In the genomic region with DNA sequence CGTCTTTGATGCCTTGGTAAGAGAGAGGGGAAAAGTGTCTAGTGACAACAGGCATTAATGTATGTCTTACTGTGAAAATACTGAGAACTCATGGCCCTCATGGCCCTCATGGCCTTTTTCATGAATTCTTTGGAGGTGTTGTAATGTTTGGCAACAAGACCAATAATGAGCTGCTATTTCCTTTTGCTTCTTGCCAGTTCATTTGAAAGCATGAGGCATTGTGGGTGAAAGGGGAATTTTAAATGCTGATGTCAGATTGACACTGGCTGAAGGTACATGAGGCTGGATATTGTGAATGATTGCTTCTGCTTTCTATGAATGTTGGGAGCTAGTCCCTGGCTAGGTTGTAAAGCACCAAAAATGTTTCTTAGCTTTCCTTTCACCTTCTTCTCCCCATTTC, we compare ENCODE assay signal across 15 cellular contexts.
A peak's percentile ranks its signal among the peaks of the same experiment; 100 is the strongest.
DNase-seq lines count a peak whose midpoint lies in the region; ATAC-seq and TF ChIP-seq lines count a peak whose summit lies in the region.
"Had no signal": no experiment of that assay in that cellular context is flagged by ENCODE, and none has a peak within 500 bp of the region (broad histone marks: within the 10 kb centered on the region; RNA-seq: fewer than 3 reads in every experiment).

No MANE protein-coding gene starts in this region.

- no peak overlapping the region for H2AK5ac ChIP-seq in mesendoderm (ENCODE audit: low read length)

- H2BK15ac ChIP-seq in mesendoderm (replicated peaks; ENCODE audit: low read depth): no peak overlapping the region

- no peak overlapping the region for H2BK5ac ChIP-seq in mesendoderm (ENCODE audit: low read length)

- no peak overlapping the region for H3K18ac ChIP-seq in mesendoderm (ENCODE audit: low read length)

- H2BK120ac ChIP-seq in mesendoderm (ENCODE audit: low read depth, low read length): no peak overlapping the region

- intact Hi-C loops in psoas muscle (cut with DNase I): no loop called here

- H3K23ac ChIP-seq in mesendoderm (ENCODE audit: low read length): no peak overlapping the region

- H3K9ac ChIP-seq in mesendoderm (ENCODE audit: low read length): no peak overlapping the region
- H3K9ac ChIP-seq: neural progenitor cell had no signal

- H3K79me1 ChIP-seq in mesendoderm (ENCODE audit: low read length): no peaks in the 10 kb centered on the region

- H3K27ac Mint-ChIP-seq in chondrocyte (ENCODE audit: unreplicated experiment): peak overlapping the region; percentile 19
- H3K27ac Mint-ChIP-seq: neural progenitor cell had no signal

- peaks cover 13% of the 10 kb centered on the region for H3K4me1 Mint-ChIP-seq in chondrocyte (ENCODE audit: low read depth)

- no peak overlapping the region for H4K8ac ChIP-seq in mesendoderm (ENCODE audit: low read depth, low read length)

- H3K27me3 ChIP-seq in mesendoderm (ENCODE audit: insufficient read depth, low read length, poor library complexity): no peaks in the 10 kb centered on the region
- H3K27me3 ChIP-seq in psoas muscle (ENCODE audit: insufficient read depth in 3 of 3, low read length in 2 of 3): no peaks in the 10 kb centered on the region
- H3K27me3 ChIP-seq: neural progenitor cell, Peyer's patch, suprapubic skin had no signal

- H3K4ac ChIP-seq in mesendoderm (ENCODE audit: low read depth, low read length): no peak overlapping the region

- H4K5ac ChIP-seq in mesendoderm (ENCODE audit: low read length): no peak overlapping the region

- H3K4me3 ChIP-seq in mesendoderm (ENCODE audit: low read length) (no peak overlapping the region), psoas muscle (no peak overlapping the region)
- H3K4me3 ChIP-seq: neural progenitor cell, Peyer's patch, suprapubic skin had no signal

- H3K79me2 ChIP-seq in mesendoderm (ENCODE audit: control insufficient read depth, insufficient read depth, low read length): no peaks in the 10 kb centered on the region

- no peak for TF ChIP-seq CTCF in chondrocyte (IDR thresholded peaks at IDR 0.05)
- no peak for TF ChIP-seq CTCF in psoas muscle (IDR thresholded peaks at IDR 0.05)

- H3K4me3 Mint-ChIP-seq in chondrocyte (ENCODE audit: unreplicated experiment): no peak overlapping the region
- H3K4me3 Mint-ChIP-seq: neural progenitor cell had no signal

- H3K27me3 Mint-ChIP-seq in chondrocyte (ENCODE audit: low read depth): no peaks in the 10 kb centered on the region

- ATAC-seq in psoas muscle (no peak), GM21447 (IDR thresholded peaks at IDR 0.05; ENCODE audit: unreplicated experiment) (no peak), left lobe of liver (no peak)

- H3K36me3 Mint-ChIP-seq in chondrocyte (ENCODE audit: low read depth): peaks cover 2% of the 10 kb centered on the region
- H3K36me3 Mint-ChIP-seq: neural progenitor cell had no signal

- H3K9me3 Mint-ChIP-seq in chondrocyte (ENCODE audit: low read depth): peaks cover 7% of the 10 kb centered on the region

- DNase-seq in CD1c-positive myeloid dendritic cell (ENCODE audit: extremely low spot score): peak; percentile 25
- peak; percentile 84 for DNase-seq in M059J (ENCODE audit: low read depth)
- DNase-seq in chondrocyte (ENCODE audit: low spot score): no peak
- DNase-seq in mesendoderm: peak; percentile 22
- no peak for DNase-seq in DMS53 treated with DMSO at 0.1 percent for 48 hours (lab: John Stamatoyannopoulos, UW; ENCODE audit: unreplicated experiment)
- DNase-seq in psoas muscle: no peak
- DNase-seq in left lobe of liver (ENCODE audit: low spot score): no peak
- DNase-seq: activated effector memory CD4-positive, alpha-beta T cell treated with Interleukin-2 at 50 U/mL for 16 hours; DMS153; effector memory CD4-positive, alpha-beta T cell; NCI-H187 treated with DMSO at 0.1 percent for 48 hours; Peyer's patch had no signal

- no peak overlapping the region for H3K56ac ChIP-seq in mesendoderm (ENCODE audit: low read length)

- no CpG with 5 or more reads among the region's 1 CpG for WGBS in mesendoderm (ENCODE audit: extremely low coverage, insufficient coverage, low lambda C conversion rate)
- 36 to 59% (median 55%) methylated on average over 1 of the region's 1 CpG for WGBS in psoas muscle, 3 donors

- H3K4me1 ChIP-seq in mesendoderm (ENCODE audit: control insufficient read depth, low read depth, low read length) (no peaks in the 10 kb centered on the region), psoas muscle (no peaks in the 10 kb centered on the region)
- H3K4me1 ChIP-seq: neural progenitor cell, Peyer's patch, suprapubic skin had no signal

- no peaks in the 10 kb centered on the region for H3K36me3 ChIP-seq in mesendoderm (ENCODE audit: control insufficient read depth, insufficient read depth, low read length)
- no peaks in the 10 kb centered on the region for H3K36me3 ChIP-seq in psoas muscle (ENCODE audit: insufficient read depth in 1 of 2, low read depth in 1 of 2)
- H3K36me3 ChIP-seq: neural progenitor cell, Peyer's patch had no signal

- H3K4me2 ChIP-seq in mesendoderm (ENCODE audit: low read length): no peak overlapping the region
- H3K4me2 ChIP-seq: neural progenitor cell had no signal

- H3K27ac ChIP-seq in mesendoderm (ENCODE audit: low read depth, low read length) (no peak overlapping the region), psoas muscle (no peak overlapping the region)
- H3K27ac ChIP-seq: neural progenitor cell, Peyer's patch, suprapubic skin had no signal

- no peaks in the 10 kb centered on the region for H3K9me3 ChIP-seq in psoas muscle
- H3K9me3 ChIP-seq: Peyer's patch, suprapubic skin had no signal

Comparison
In these comparisons a context has a peak if more than half of its experiments do, and no peak if none do; other contexts are left out.
1. DNase-seq: peak in CD1c-positive myeloid dendritic cell (single experiment), M059J (single experiment) and mesendoderm (single experiment); none in chondrocyte (single experiment), DMS53 treated with DMSO at 0.1 percent for 48 hours (single experiment), psoas muscle (0 of 2) and left lobe of liver (single experiment).